In genomic region chr9:124024107-124024506, GRCh38 we compare ENCODE assay signal across 34 cellular contexts. TPM values are rescaled to one million over a fixed set of nuclear protein-coding genes. Genes with fewer than 3 reads are reported as not detected.
"Had no signal": no experiment of that assay in that cellular context is flagged by ENCODE, and none has a peak within 500 bp of the region (broad histone marks: within the 10 kb centered on the region; RNA-seq: fewer than 3 reads in every experiment).

No MANE protein-coding gene starts in this region.

- H3K9me3 ChIP-seq: adrenal gland, body of pancreas, breast epithelium had no signal

- FAIRE-seq: astrocyte, bronchial epithelial cell had no signal

- H3K36me3 ChIP-seq: adrenal gland, brain microvascular endothelial cell, breast epithelium, cardiac muscle cell had no signal

- H3K4me3 ChIP-seq: adrenal gland, body of pancreas, breast epithelium, cardiac muscle cell had no signal

- H3K27ac ChIP-seq: adrenal gland, body of pancreas, brain microvascular endothelial cell, breast epithelium, cardiac muscle cell had no signal

- ATAC-seq: activated naive CD4-positive, alpha-beta T cell treated with anti-CD3 and anti-CD28 coated beads, Interleukin-2, amount 50 U/mL, for 72 hours; activated naive CD8-positive, alpha-beta T cell treated with anti-CD3 and anti-CD28 coated beads, Interleukin-2, amount 50 U/mL, for 24 hours; activated T-cell treated with anti-CD3 and anti-CD28 coated beads, Interleukin-2, amount 50 U/mL, for 4 hours; activated T-cell treated with anti-CD3 and anti-CD28 coated beads, Interleukin-2, amount 50 U/mL, for 72 hours; activated T-helper 17 cell treated with anti-CD3 and anti-CD28 coated beads, Interleukin-2, amount 50 U/mL, for 72 hours; body of pancreas had no signal

- DNase-seq: activated effector memory CD4-positive, alpha-beta T cell treated with Interleukin-2 at 50 U/mL for 16 hours; activated gamma-delta T cell; activated gamma-delta T cell treated with Interleukin-2 at 50 U/mL for 16 hours; activated naive CD4-positive, alpha-beta T cell; activated naive CD4-positive, alpha-beta T cell treated with anti-CD3 and anti-CD28 coated beads for 36 hours; activated naive CD4-positive, alpha-beta T cell treated with anti-CD3 and anti-CD28 coated beads, Interleukin-2, amount 10 ng/mL, durations not matched to agents 7 days and 5 days; activated naive CD4-positive, alpha-beta T cell treated with anti-CD3 and anti-CD28 coated beads, Interleukin-2, amount 50 U/mL, for 16 hours; activated naive CD4-positive, alpha-beta T cell treated with Interleukin-2 at 50 U/mL for 16 hours; activated naive CD8-positive, alpha-beta T cell treated with anti-CD3 and anti-CD28 coated beads for 36 hours; activated naive CD8-positive, alpha-beta T cell treated with anti-CD3 and anti-CD28 coated beads, Interleukin-2, amount 10 ng/mL, durations not matched to agents 7 days and 5 days; activated naive CD8-positive, alpha-beta T cell treated with anti-CD3 and anti-CD28 coated beads, Interleukin-2, amount 50 U/mL, for 24 hours; activated T-cell treated with anti-CD3 and anti-CD28 coated beads, Interleukin-2, amount 50 U/mL, for 1 hour; activated T-cell treated with anti-CD3 and anti-CD28 coated beads, Interleukin-2, amount 50 U/mL, for 24 hours; activated T-cell treated with anti-CD3 and anti-CD28 coated beads, Interleukin-2, amount 50 U/mL, for 4 hours; activated T-cell treated with anti-CD3 and anti-CD28 coated beads, Interleukin-2, amount 50 U/mL, for 48 hours; activated T-cell treated with anti-CD3 and anti-CD28 coated beads, Interleukin-2, amount 50 U/mL, for 72 hours; adrenal gland; amniotic stem cell; amygdala; anterior cingulate cortex; aorta; body of pancreas; brain microvascular endothelial cell; caudate nucleus; central memory CD4-positive, alpha-beta T cell; cerebellar nuclear complex had no signal

- H3K4me1 ChIP-seq: body of pancreas, breast epithelium had no signal

RNA-seq across cellular contexts. Expression of gene LHX2, which starts 12.5 kb away (rescaled TPM):
- total RNA-seq: activated naive CD4-positive, alpha-beta T cell treated with anti-CD3 and anti-CD28 coated beads for 36 hours; activated naive CD4-positive, alpha-beta T cell treated with anti-CD3 and anti-CD28 coated beads, Interleukin-2, amount 50 U/mL, for 72 hours; activated naive CD8-positive, alpha-beta T cell treated with anti-CD3 and anti-CD28 coated beads for 36 hours; activated naive CD8-positive, alpha-beta T cell treated with anti-CD3 and anti-CD28 coated beads, Interleukin-2, amount 10 ng/mL, durations not matched to agents 7 days and 5 days; activated T-cell treated with anti-CD3 and anti-CD28 coated beads, Interleukin-2, amount 50 U/mL, for 72 hours; activated T-helper 1 cell treated with anti-CD3 and anti-CD28 coated beads, Interleukin-12 subunit alpha, Interleukin-12 subunit beta, Interleukin-2, Interleukin-4 antibody, amounts not matched to agents 30 ng/mL and 10 ng/mL and 1 ng/mL, durations not matched to agents 14 hours and 24 hours and 36 hours; activated T-helper 17 cell treated with anti-CD3 and anti-CD28 coated beads, Interleukin-2, amount 50 U/mL, for 72 hours; activated T-helper 2 cell treated with anti-CD3 and anti-CD28 coated beads, Interferon-gamma antibody, Interleukin-2, Interleukin-4, amounts not matched to agents 10 μg/mL and 5 μg/mL and 100 μg/mL, durations not matched to agents 14 hours and 24 hours and 36 hours; body of pancreas; breast epithelium; bronchial epithelial cell had no signal
